In genomic region chr21:17279663-17280062, GRCh38 we compare ENCODE assay signal across 34 cellular contexts.
DNase-seq lines count a peak whose midpoint lies in the region; ATAC-seq, FAIRE-seq and TF ChIP-seq lines count a peak whose summit lies in the region.
"Had no signal": no experiment of that assay in that cellular context is flagged by ENCODE, and none has a peak within 500 bp of the region (broad histone marks: within the 10 kb centered on the region; RNA-seq: fewer than 3 reads in every experiment).

No MANE protein-coding gene starts in this region.

- TF ChIP-seq POLR2A in A549 (IDR thresholded peaks at IDR 0.05; ENCODE audit: low read length): no peak

- H3K36me3 ChIP-seq in GM23338 (ENCODE audit: insufficient read depth) (no peaks in the 10 kb centered on the region), endodermal cell (ENCODE audit: control insufficient read depth, insufficient read depth, low read length) (no peaks in the 10 kb centered on the region), OCI-LY7 (ENCODE audit: insufficient read depth, low read length) (no peaks in the 10 kb centered on the region)
- H3K36me3 ChIP-seq: BE2C; BLaER1; BLaER1 treated with 17β-estradiol and CSF1 and Interleukin-3, amounts not matched to agents 10 nM and 100 nM had no signal

- H3K9ac ChIP-seq in endodermal cell (ENCODE audit: extremely low read depth, low read length, poor library complexity, severe bottlenecking): no peak overlapping the region
- H3K9ac ChIP-seq: BLaER1; BLaER1 treated with 17β-estradiol and CSF1 and Interleukin-3, amounts not matched to agents 10 nM and 100 nM had no signal

- no peaks in the 10 kb centered on the region for H3F3A ChIP-seq in GM23338 (replicated peaks; ENCODE audit: low read depth)

- ATAC-seq in A549 (no peak), GM23338 (no peak), HG02798 (IDR thresholded peaks at IDR 0.05; ENCODE audit: poor library complexity, unreplicated experiment) (no peak)
- ATAC-seq: CD8-positive, alpha-beta T cell had no signal

- H3K27me3 ChIP-seq in GM23338 (ENCODE audit: insufficient read depth): no peaks in the 10 kb centered on the region
- H3K27me3 ChIP-seq in endodermal cell (ENCODE audit: control insufficient read depth, insufficient read depth, low read length, poor library complexity, severe bottlenecking): no peaks in the 10 kb centered on the region
- H3K27me3 ChIP-seq: BE2C; BLaER1; BLaER1 treated with 17β-estradiol and CSF1 and Interleukin-3, amounts not matched to agents 10 nM and 100 nM had no signal

- POLR2A ChIA-PET in A549 (lab: Yijun Ruan, JAX) (no interaction called here), OCI-LY7 (lab: Charles Lee) (interaction anchor here (1.0 kb wide), 1 partner anchor 9 kb away, joined by 4 read pairs; no protein-coding TSS in a partner anchor)

- TF ChIP-seq CTCF in A549 (IDR thresholded peaks at IDR 0.05): no peak
- TF ChIP-seq CTCF in GM23338 (conservative IDR thresholded peaks at IDR 0.05; ENCODE audit: low read depth in 2 of 2): no peak
- no peak for TF ChIP-seq CTCF in endodermal cell (conservative IDR thresholded peaks at IDR 0.05)
- no peak for TF ChIP-seq CTCF in OCI-LY7 (conservative IDR thresholded peaks at IDR 0.05; ENCODE audit: low read length)

- intact Hi-C loops in OCI-LY7 (cut with micrococcal nuclease; ENCODE audit: unreplicated experiment): no loop called here

- H3K36me3 Mint-ChIP-seq in GM23338 (ENCODE audit: low read depth): peaks cover 8% of the 10 kb centered on the region; the same call in 2 of the 3 replicates
- no peaks in the 10 kb centered on the region for H3K36me3 Mint-ChIP-seq in endodermal cell (ENCODE audit: low read depth)
- H3K36me3 Mint-ChIP-seq: CD14-positive monocyte; CD4-positive, alpha-beta memory T cell; CD4-positive, CD25-positive, alpha-beta regulatory T cell; CD8-positive, alpha-beta memory T cell; CD8-positive, alpha-beta T cell had no signal

- no peak overlapping the region for H3K27ac Mint-ChIP-seq in GM23338
- no peak overlapping the region for H3K27ac Mint-ChIP-seq in endodermal cell
- H3K27ac Mint-ChIP-seq: B cell; CD14-positive monocyte; CD4-positive, alpha-beta memory T cell; CD4-positive, alpha-beta T cell; CD4-positive, CD25-positive, alpha-beta regulatory T cell; CD8-positive, alpha-beta memory T cell; CD8-positive, alpha-beta T cell had no signal

- H4K20me1 ChIP-seq in GM23338 (replicated peaks; ENCODE audit: insufficient read depth): no peaks in the 10 kb centered on the region
- no peaks in the 10 kb centered on the region for H4K20me1 ChIP-seq in OCI-LY7 (ENCODE audit: insufficient read depth, low read length)
- H4K20me1 ChIP-seq: BLaER1; BLaER1 treated with 17β-estradiol and CSF1 and Interleukin-3, amounts not matched to agents 10 nM and 100 nM had no signal

- no TSS peak for BruUV-seq in OCI-LY7 (replicated peaks; lab: Mats Ljungman, UMichigan)

- H3K4me1 Mint-ChIP-seq in GM23338 (0 out of 3 replicates have a peak, but pooled peaks cover 2% of the 10 kb centered on the region), endodermal cell (no peaks in the 10 kb centered on the region)
- H3K4me1 Mint-ChIP-seq: B cell; CD14-positive monocyte; CD4-positive, alpha-beta memory T cell; CD4-positive, CD25-positive, alpha-beta regulatory T cell; CD8-positive, alpha-beta memory T cell had no signal

- no peaks in the 10 kb centered on the region for H3K4me1 ChIP-seq in A549
- no peaks in the 10 kb centered on the region for H3K4me1 ChIP-seq in GM23338 (ENCODE audit: insufficient read depth)
- no peaks in the 10 kb centered on the region for H3K4me1 ChIP-seq in endodermal cell (ENCODE audit: control insufficient read depth, insufficient read depth, low read length)
- no peaks in the 10 kb centered on the region for H3K4me1 ChIP-seq in OCI-LY7 (ENCODE audit: insufficient read depth, low read length, poor library complexity, severe bottlenecking)
- H3K4me1 ChIP-seq: BE2C; BLaER1; BLaER1 treated with 17β-estradiol and CSF1 and Interleukin-3, amounts not matched to agents 10 nM and 100 nM; Caco-2 had no signal

- no peak overlapping the region for H3K4me2 ChIP-seq in A549
- H3K4me2 ChIP-seq in GM23338: no peak overlapping the region
- no peak overlapping the region for H3K4me2 ChIP-seq in OCI-LY7 (ENCODE audit: low read length)
- H3K4me2 ChIP-seq: BLaER1; BLaER1 treated with 17β-estradiol and CSF1 and Interleukin-3, amounts not matched to agents 10 nM and 100 nM had no signal

- FAIRE-seq in A549 (lab: Jason Lieb, UNC): no peak
- FAIRE-seq: A204.1, D721Med had no signal

- H3K27me3 Mint-ChIP-seq in GM23338 (ENCODE audit: insufficient read depth, low read depth, poor library complexity) (no peaks in the 10 kb centered on the region), endodermal cell (ENCODE audit: insufficient read depth) (no peaks in the 10 kb centered on the region)
- H3K27me3 Mint-ChIP-seq: B cell; CD4-positive, alpha-beta memory T cell; CD4-positive, alpha-beta T cell; CD4-positive, CD25-positive, alpha-beta regulatory T cell had no signal

- H2AFZ ChIP-seq in GM23338: no peak overlapping the region
- no peak overlapping the region for H2AFZ ChIP-seq in OCI-LY7 (ENCODE audit: low read length)

- no peak for DNase-seq in A549 (ENCODE audit: low read depth in 1 of 2, low spot score in 1 of 2)
- DNase-seq in GM23338 (ENCODE audit: low spot score): no peak
- DNase-seq in endodermal cell: peak; percentile 43
- no peak for DNase-seq in OCI-LY7 (ENCODE audit: low spot score)
- no peak for DNase-seq in A172 (ENCODE audit: low spot score)
- no peak for DNase-seq in activated CD8-positive, alpha-beta memory T cell treated with anti-CD3 and anti-CD28 coated beads, Interleukin-2, amount 50 U/mL, for 48 hours
- DNase-seq: 8988T; ACHN; AML-193; BE2C; C1 segment of cervical spinal cord; Caco-2; Calu3; CD4-positive, alpha-beta memory T cell; CD4-positive, alpha-beta T cell; CD4-positive, CD25-positive, alpha-beta regulatory T cell; CD8-positive, alpha-beta memory T cell; CD8-positive, alpha-beta T cell; COR-L47; DMS 273 treated with DMSO at 0.1 percent for 48 hours; DMS79; DMS79 treated with DMSO at 0.1 percent for 48 hours; DND-41; EL had no signal

- H3K4me3 Mint-ChIP-seq in GM23338 (no peak overlapping the region), endodermal cell (no peak overlapping the region)
- H3K4me3 Mint-ChIP-seq: B cell; CD14-positive monocyte; CD4-positive, alpha-beta memory T cell; CD4-positive, alpha-beta T cell; CD4-positive, CD25-positive, alpha-beta regulatory T cell; CD8-positive, alpha-beta memory T cell; CD8-positive, alpha-beta T cell had no signal

- no peak overlapping the region for H3K27ac ChIP-seq in A549
- H3K27ac ChIP-seq in GM23338 (ENCODE audit: low read depth): no peak overlapping the region
- no peak overlapping the region for H3K27ac ChIP-seq in endodermal cell (ENCODE audit: low read depth, low read length)
- H3K27ac ChIP-seq in OCI-LY7 (ENCODE audit: low read depth, low read length, poor library complexity, severe bottlenecking): no peak overlapping the region
- H3K27ac ChIP-seq: 22Rv1; BLaER1; BLaER1 treated with 17β-estradiol and CSF1 and Interleukin-3, amounts not matched to agents 10 nM and 100 nM; C4-2B had no signal

- CTCF ChIA-PET in A549 (lab: Yijun Ruan, JAX): interaction anchor here (0.6 kb wide), 1 partner anchor 32 kb away, joined by 3 read pairs; no protein-coding TSS in a partner anchor
- CTCF ChIA-PET in OCI-LY7 (lab: Charles Lee; ENCODE audit: unreplicated experiment): no interaction called here

- 20% methylated on average over 3 of the region's 3 CpGs for WGBS in A549 (ENCODE audit: missing lambda C conversion rate)
- 87% methylated on average over 3 of the region's 3 CpGs; no CpG with 5 or more reads in 1 of the 2 experiments for WGBS in endodermal cell (ENCODE audit: insufficient coverage in 1 of 2, insufficient read length in 1 of 2), 2 experiments

- H3K9me2 ChIP-seq in GM23338 (ENCODE audit: insufficient read depth) (peaks cover 8% of the 10 kb centered on the region; the same call in 1 of the 2 replicates), OCI-LY7 (ENCODE audit: insufficient read depth, low read length) (no peaks in the 10 kb centered on the region)

- no peak overlapping the region for H3K4me3 ChIP-seq in A549
- H3K4me3 ChIP-seq in GM23338: no peak overlapping the region
- no peak overlapping the region for H3K4me3 ChIP-seq in endodermal cell (ENCODE audit: low read length)
- H3K4me3 ChIP-seq in OCI-LY7 (ENCODE audit: low read depth, low read length, poor library complexity, severe bottlenecking): no peak overlapping the region
- H3K4me3 ChIP-seq: BLaER1; BLaER1 treated with 17β-estradiol and CSF1 and Interleukin-3, amounts not matched to agents 10 nM and 100 nM had no signal

- TF ChIP-seq EP300 in A549 (IDR thresholded peaks at IDR 0.05) (no peak), Ishikawa (IDR thresholded peaks at IDR 0.05; ENCODE audit: borderline replicate concordance) (no peak)

- TF ChIP-seq RAD21 in A549 (conservative IDR thresholded peaks at IDR 0.05 in 1 of 2, IDR thresholded peaks at IDR 0.05 in 1 of 2) (no peak), Ishikawa (IDR thresholded peaks at IDR 0.05; ENCODE audit: low read depth) (no peak)

- H3K79me2 ChIP-seq in GM23338 (replicated peaks; ENCODE audit: insufficient read depth) (no peaks in the 10 kb centered on the region), OCI-LY7 (ENCODE audit: insufficient read depth, low read depth, low read length) (no peaks in the 10 kb centered on the region)

- H3K9me3 ChIP-seq in A549 (no peaks in the 10 kb centered on the region), endodermal cell (ENCODE audit: control insufficient read depth, low read length) (peaks cover 29% of the 10 kb centered on the region), OCI-LY7 (ENCODE audit: low read length) (no peaks in the 10 kb centered on the region)
- H3K9me3 ChIP-seq: BE2C, Caco-2 had no signal

- H3K9me3 Mint-ChIP-seq in GM23338 (peaks cover 44% of the 10 kb centered on the region), endodermal cell (peaks cover 24% of the 10 kb centered on the region)

TF ChIP-seq in A549, 52 proteins besides CTCF, POLR2A, EP300 and RAD21 (continues in another document):
- TF ChIP-seq HEYL (CRISPR knock-in tag; IDR thresholded peaks at IDR 0.05): no peak

TF ChIP-seq in GM23338, 12 proteins besides CTCF, POLR2A, EP300 and RAD21 (continues in another document):
- TF ChIP-seq ZNF114 (CRISPR knock-in tag; IDR thresholded peaks at IDR 0.05): no peak

TF ChIP-seq in Ishikawa, 13 proteins besides CTCF, POLR2A, EP300 and RAD21 (continues in another document):
- TF ChIP-seq MAX (IDR thresholded peaks at IDR 0.05) (no peak), TAF1 (IDR thresholded peaks at IDR 0.05; ENCODE audit: low read depth) (no peak), USF1 (IDR thresholded peaks at IDR 0.05) (no peak), CEBPB (IDR thresholded peaks at IDR 0.05) (no peak), NFIC (IDR thresholded peaks at IDR 0.05) (no peak)
